In genomic region chr3:114824014-114824413, GRCh38 we compare ENCODE assay signal across 27 cellular contexts.
"Had no signal": no experiment of that assay in that cellular context is flagged by ENCODE, and none has a peak within 500 bp of the region (broad histone marks: within the 10 kb centered on the region; RNA-seq: fewer than 3 reads in every experiment).

No MANE protein-coding gene starts in this region.

- H3K4me1 ChIP-seq: suprapubic skin, testis, tibial artery, transverse colon, upper lobe of left lung, upper lobe of right lung, uterus, vagina had no signal

- H3K4me3 ChIP-seq: stomach, suprapubic skin, testis, thoracic aorta, thyroid gland, tibial artery, tibial nerve, transverse colon, upper lobe of left lung, upper lobe of right lung, uterus, vagina had no signal

- FAIRE-seq: urothelium cell line had no signal

- H3K36me3 ChIP-seq: stomach, suprapubic skin, thoracic aorta, thyroid gland, tibial artery, tibial nerve, transverse colon, upper lobe of left lung, upper lobe of right lung, uterus, vagina had no signal

- H3K27ac ChIP-seq: stomach, suprapubic skin, testis, thoracic aorta, thyroid gland, tibial artery, transverse colon, upper lobe of left lung, upper lobe of right lung, uterus, vagina had no signal

- DNase-seq: stimulated activated CD4-positive, alpha-beta T cell treated with anti-CD3 and anti-CD28 coated beads, Interleukin-2, amount 100 ng/mL, for 48 hours; stimulated activated CD4-positive, alpha-beta T cell treated with anti-CD3 and anti-CD28 coated beads, Interleukin-4, amount 100 ng/mL, for 1 hour; stimulated activated CD4-positive, alpha-beta T cell treated with anti-CD3 and anti-CD28 coated beads, Interleukin-4, amount 100 ng/mL, for 24 hours; stimulated activated CD4-positive, alpha-beta T cell treated with anti-CD3 and anti-CD28 coated beads, Interleukin-4, amount 100 ng/mL, for 4 hours; stimulated activated CD8-positive, alpha-beta memory T cell treated with anti-CD3 and anti-CD28 coated beads, Interleukin-4, amount 100 ng/mL, for 48 hours; stimulated activated naive B cell treated with anti-CD40 and anti-IgM and Interleukin-4, amounts not matched to agents 10 μg/mL and 1 μg/mL and 100 μg/mL, for 72 hours; stimulated activated naive CD4-positive, alpha-beta T cell; stimulated activated naive CD4-positive, alpha-beta T cell treated with Interleukin-2 at 50 U/mL for 16 hours; stimulated activated naive CD8-positive, alpha-beta T cell treated with anti-CD3 and anti-CD28 coated beads, Interleukin-15, amount 100 ng/mL, for 72 hours; stimulated activated naive CD8-positive, alpha-beta T cell treated with anti-CD3 and anti-CD28 coated beads, Interleukin-15, Interleukin-2, amounts not matched to agents 100 U/mL and 50 U/mL, for 24 hours; stomach; substantia nigra; testis; thyroid gland; tibial artery; transverse colon; trophoblast cell; upper lobe of left lung; upper lobe of right lung; uterus had no signal

- ATAC-seq: stimulated activated effector memory CD8-positive, alpha-beta T cell treated with anti-CD3 and anti-CD28 coated beads, Interleukin-12 subunit alpha, Interleukin-12 subunit beta, amount 100 ng/mL, for 72 hours; stimulated activated memory B cell treated with anti-CD40 and anti-IgM and Interleukin-4, amounts not matched to agents 10 μg/mL and 1 μg/mL and 100 μg/mL, for 72 hours; stimulated activated naive B cell treated with anti-CD40 and anti-IgM and Interleukin-4, amounts not matched to agents 10 μg/mL and 1 μg/mL and 100 μg/mL, for 72 hours; stimulated activated naive CD8-positive, alpha-beta T cell treated with anti-CD3 and anti-CD28 coated beads, Interleukin-15, amount 100 ng/mL, for 72 hours; stimulated activated naive CD8-positive, alpha-beta T cell treated with anti-CD3 and anti-CD28 coated beads, Interleukin-15, Interleukin-2, amounts not matched to agents 100 U/mL and 50 U/mL, for 24 hours; upper lobe of right lung had no signal

- H3K9me3 ChIP-seq: stomach, suprapubic skin, testis, thoracic aorta, thyroid gland, tibial artery, tibial nerve, transverse colon, upper lobe of left lung, upper lobe of right lung, uterus, vagina had no signal

- H3K27me3 ChIP-seq: stomach, suprapubic skin, testis, thyroid gland, tibial artery, tibial nerve, transverse colon, upper lobe of left lung, upper lobe of right lung, uterus, vagina had no signal
